24 cellular contexts compared by ENCODE assay signal in the genomic region with DNA sequence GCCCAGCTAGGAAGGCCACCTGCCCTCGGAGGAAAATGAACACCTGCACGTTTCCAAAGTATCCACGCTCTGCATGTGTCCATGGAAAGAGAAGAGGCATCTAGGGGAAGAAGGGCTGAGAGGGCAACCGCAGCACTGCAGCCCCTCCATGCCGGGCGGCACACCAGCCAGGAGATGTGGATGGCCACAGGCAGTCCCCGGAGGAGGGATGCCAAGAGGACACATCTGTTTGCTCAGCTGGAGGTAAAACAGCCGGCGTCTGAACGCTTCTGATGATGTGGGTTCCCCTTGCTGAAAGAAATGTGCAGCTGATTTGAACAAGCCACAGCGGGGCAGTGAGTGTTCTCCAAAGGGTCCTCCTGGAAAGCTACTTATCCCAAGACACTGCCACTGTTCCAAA. TPM values are rescaled to one million over a fixed set of nuclear protein-coding genes. Genes with fewer than 3 reads are reported as not detected.
DNase-seq lines count a peak whose midpoint lies in the region; ATAC-seq and TF ChIP-seq lines count a peak whose summit lies in the region.
"Had no signal": no experiment of that assay in that cellular context is flagged by ENCODE, and none has a peak within 500 bp of the region (broad histone marks: within the 10 kb centered on the region; RNA-seq: fewer than 3 reads in every experiment).

No MANE protein-coding gene starts in this region.

- TF ChIP-seq CTCF in dorsolateral prefrontal cortex (IDR thresholded peaks at IDR 0.05 in 54 of 56, conservative IDR thresholded peaks at IDR 0.05 in 2 of 56; ENCODE audit: low read depth in 1 of 56, partially characterized antibody in 56 of 56) = peak in 1 of 56 donors; percentile 2
- TF ChIP-seq CTCF in progenitor cell of endocrine pancreas (IDR thresholded peaks at IDR 0.05; ENCODE audit: unreplicated experiment) = no peak
- TF ChIP-seq CTCF in ascending aorta (IDR thresholded peaks at IDR 0.05) = no peak

- H3K27me3 ChIP-seq in dorsolateral prefrontal cortex (no peaks in the 10 kb centered on the region), ascending aorta (no peaks in the 10 kb centered on the region)
- H3K27me3 ChIP-seq: adrenal gland, transverse colon had no signal

- DNase-seq in DMS79 (lab: John Stamatoyannopoulos, UW) = peak; percentile 66
- DNase-seq in NCI-H1092 treated with DMSO at 0.1 percent for 48 hours (lab: John Stamatoyannopoulos, UW) = peak; percentile 83
- peak; percentile 90 for DNase-seq in NCI-H345 (lab: John Stamatoyannopoulos, UW)
- DNase-seq in dorsolateral prefrontal cortex = peak in 1 of 10 donors; percentile 46
- DNase-seq in NCI-H526 treated with DMSO at 0.1 percent for 48 hours (lab: John Stamatoyannopoulos, UW) = no peak
- no peak for DNase-seq in progenitor cell of endocrine pancreas (ENCODE audit: low spot score, unreplicated experiment)
- DNase-seq in ascending aorta (ENCODE audit: low spot score in 2 of 2) = no peak
- DNase-seq: activated CD4-positive, CD25-positive, alpha-beta regulatory T cell treated with anti-CD3 and anti-CD28 coated beads, Interleukin-2, amount 50 U/mL, for 72 hours; activated CD8-positive, alpha-beta T cell treated with anti-CD3 and anti-CD28 coated beads, Interleukin-2, amount 10 ng/mL, durations not matched to agents 7 days and 5 days; adrenal gland; CD4-positive, alpha-beta T cell; kidney glomerular epithelial cell; nucleus accumbens; stimulated activated CD4-positive, alpha-beta T cell treated with anti-CD3 and anti-CD28 coated beads, Interleukin-4, amount 100 ng/mL, for 24 hours; transverse colon had no signal

- H3K4me1 Mint-ChIP-seq in progenitor cell of endocrine pancreas (ENCODE audit: low read depth) = peaks cover 3% of the 10 kb centered on the region

- H3K36me3 Mint-ChIP-seq in progenitor cell of endocrine pancreas (ENCODE audit: insufficient read depth) = peaks cover 4% of the 10 kb centered on the region

- H3K36me3 ChIP-seq in ascending aorta = peaks cover 17 to 35% of the 10 kb centered on the region in 2 donors
- H3K36me3 ChIP-seq: transverse colon had no signal

- H3K4me1 ChIP-seq in ascending aorta = peaks cover 0 to 18% of the 10 kb centered on the region in 2 donors
- H3K4me1 ChIP-seq: adrenal gland had no signal

- intact Hi-C loops in dorsolateral prefrontal cortex (cut with DNase I) = loop anchor here in 1 of 2 donors (5.0 kb wide), 1 partner anchor 50 kb away; no protein-coding TSS in a partner anchor
- intact Hi-C loops in ascending aorta (cut with DNase I) = no loop called here

- no peaks in the 10 kb centered on the region for H3K9me3 Mint-ChIP-seq in progenitor cell of endocrine pancreas (ENCODE audit: low read depth)
- H3K9me3 Mint-ChIP-seq: CD4-positive, alpha-beta T cell; memory B cell; stimulated activated naive CD8-positive, alpha-beta T cell treated with anti-CD3 and anti-CD28 coated beads, Interleukin-15, Interleukin-2, amounts not matched to agents 100 ng/mL and 50 ng/mL, for 24 hours had no signal

- H3K27me3 Mint-ChIP-seq in progenitor cell of endocrine pancreas = no peaks in the 10 kb centered on the region
- H3K27me3 Mint-ChIP-seq: CD4-positive, alpha-beta T cell; memory B cell; stimulated activated naive CD8-positive, alpha-beta T cell treated with anti-CD3 and anti-CD28 coated beads, Interleukin-15, Interleukin-2, amounts not matched to agents 100 ng/mL and 50 ng/mL, for 24 hours had no signal

- ATAC-seq in HG03025 (IDR thresholded peaks at IDR 0.05; ENCODE audit: low FRiP score, unreplicated experiment) = no peak
- ATAC-seq: activated CD8-positive, alpha-beta T cell treated with anti-CD3 and anti-CD28 coated beads, Interleukin-2, amount 10 ng/mL, durations not matched to agents 7 days and 5 days had no signal

- no peak overlapping the region for H3K4me3 ChIP-seq in dorsolateral prefrontal cortex
- H3K4me3 ChIP-seq in ascending aorta = no peak overlapping the region
- H3K4me3 ChIP-seq: adrenal gland, transverse colon had no signal

- no peaks in the 10 kb centered on the region for H3K9me3 ChIP-seq in ascending aorta
- H3K9me3 ChIP-seq: adrenal gland, transverse colon had no signal

- H3K27ac ChIP-seq in dorsolateral prefrontal cortex (peak overlapping the region in 56 of 59 donors; percentile 19 to 99 (median 95)), ascending aorta (no peak overlapping the region)
- H3K27ac ChIP-seq: adrenal gland, KMS-11, transverse colon had no signal

- H3K27ac Mint-ChIP-seq in progenitor cell of endocrine pancreas = no peak overlapping the region
- H3K27ac Mint-ChIP-seq: activated CD8-positive, alpha-beta T cell treated with anti-CD3 and anti-CD28 coated beads, Interleukin-2, amount 10 ng/mL, durations not matched to agents 7 days and 5 days; CD4-positive, alpha-beta T cell; stimulated activated naive CD8-positive, alpha-beta T cell treated with anti-CD3 and anti-CD28 coated beads, Interleukin-15, Interleukin-2, amounts not matched to agents 100 ng/mL and 50 ng/mL, for 24 hours had no signal

- H3K4me3 Mint-ChIP-seq in progenitor cell of endocrine pancreas (ENCODE audit: low read depth) = no peak overlapping the region
- H3K4me3 Mint-ChIP-seq: activated CD8-positive, alpha-beta T cell treated with anti-CD3 and anti-CD28 coated beads, Interleukin-2, amount 10 ng/mL, durations not matched to agents 7 days and 5 days; CD4-positive, alpha-beta T cell; memory B cell; stimulated activated naive CD8-positive, alpha-beta T cell treated with anti-CD3 and anti-CD28 coated beads, Interleukin-15, Interleukin-2, amounts not matched to agents 100 ng/mL and 50 ng/mL, for 24 hours had no signal

RNA-seq across cellular contexts. Expression of gene CHGA, which starts 34.0 kb away (rescaled TPM):
- total RNA-seq in dorsolateral prefrontal cortex (100 to 1,000 TPM; 128 to 561 (median 344) TPM), progenitor cell of endocrine pancreas (1,495 and 1,590 TPM in 2 replicates), ascending aorta (0.32 TPM)
- total RNA-seq: activated CD8-positive, alpha-beta T cell treated with anti-CD3 and anti-CD28 coated beads, Interleukin-2, amount 10 ng/mL, durations not matched to agents 7 days and 5 days; bronchial epithelial cell; CD4-positive, alpha-beta T cell; Daoy; fibroblast of lung; HT1080; renal cortical epithelial cell had no signal

Comparison
In these comparisons a context has a peak if more than half of its experiments do, and no peak if none do; other contexts are left out.
1. DNase-seq: peak in DMS79 (single experiment), NCI-H1092 treated with DMSO at 0.1 percent for 48 hours (single experiment) and NCI-H345 (single experiment); none in NCI-H526 treated with DMSO at 0.1 percent for 48 hours (single experiment), progenitor cell of endocrine pancreas (single experiment) and ascending aorta (0 of 2).
2. H3K27ac ChIP-seq: peak in dorsolateral prefrontal cortex (56 of 59); none in ascending aorta (0 of 2).
3. RNA of gene CHGA, which starts 34.0 kb away (total RNA-seq): 1,495 to 1,590 TPM in progenitor cell of endocrine pancreas and 128 to 561 TPM in dorsolateral prefrontal cortex; 0.32 TPM in ascending aorta (single experiment); every median in the first group is over 10 times any median in the second.